Comparison of ENCODE assay signal across 1 cellular context in the genomic region with DNA sequence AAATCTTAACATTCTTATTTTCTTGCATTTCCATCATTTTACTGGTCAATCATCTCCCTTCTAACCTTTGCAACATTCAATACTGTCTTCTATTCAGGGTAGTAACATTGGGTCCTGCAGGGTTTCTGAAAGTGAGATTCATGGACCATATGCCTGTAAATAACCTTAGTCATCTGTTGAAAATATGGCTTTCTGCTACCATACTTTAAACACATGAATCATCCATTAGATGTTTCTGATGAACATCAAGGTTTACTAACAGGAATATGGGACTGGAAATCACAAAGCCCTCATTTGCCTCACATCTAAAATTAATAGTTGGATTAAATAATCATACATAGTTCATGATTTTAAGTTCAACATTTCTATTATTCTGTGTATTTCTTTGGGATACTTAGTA.
TF ChIP-seq lines count a peak whose summit lies in the region.

No MANE protein-coding gene starts in this region.

TF ChIP-seq in GM23338, 12 proteins besides CTCF, POLR2A, EP300 and RAD21 (continued from another document):
- no peak for TF ChIP-seq ZNF462 (CRISPR knock-in tag; IDR thresholded peaks at IDR 0.05)
- no peak for TF ChIP-seq ZNF331 (CRISPR knock-in tag; IDR thresholded peaks at IDR 0.05; ENCODE audit: low read depth)
- TF ChIP-seq CREB1 (CRISPR knock-in tag; IDR thresholded peaks at IDR 0.05; ENCODE audit: low read depth) = no peak
- TF ChIP-seq NANOG (IDR thresholded peaks at IDR 0.05; ENCODE audit: borderline replicate concordance) = no peak
